Comparison of ENCODE assay signal across 8 cellular contexts in the genomic region with DNA sequence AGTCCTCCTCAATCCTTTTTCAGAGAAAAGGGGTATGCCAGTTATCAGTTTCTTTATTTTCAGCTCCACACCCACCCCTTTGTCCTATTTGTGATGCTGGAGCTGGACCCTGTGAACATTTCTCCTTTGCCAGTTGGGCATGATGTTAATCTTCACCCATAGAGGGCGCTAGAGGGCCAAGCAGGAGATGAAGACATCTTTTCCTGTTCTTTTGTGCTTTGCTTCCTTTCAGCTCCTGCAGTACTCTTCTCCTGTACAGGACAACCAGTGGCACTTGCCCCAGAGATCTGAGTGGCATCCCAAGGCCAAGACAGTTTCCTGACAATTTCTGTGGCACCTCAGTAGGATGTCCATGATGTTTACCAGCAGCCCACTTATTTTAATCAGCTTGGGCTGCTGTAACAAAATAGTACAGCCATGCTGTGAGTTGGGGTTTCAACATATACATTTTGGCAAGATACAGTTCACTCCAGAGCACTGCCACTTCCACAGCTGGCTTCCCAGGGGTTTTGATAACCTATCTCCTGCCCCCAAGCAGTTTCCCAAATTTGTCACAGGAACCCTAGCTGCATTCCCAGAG. TPM values are rescaled to one million over a fixed set of nuclear protein-coding genes. Genes with fewer than 3 reads are reported as not detected.
A peak's percentile ranks its signal among the peaks of the same experiment; 100 is the strongest.
DNase-seq lines count a peak whose midpoint lies in the region; TF ChIP-seq lines count a peak whose summit lies in the region.

No MANE protein-coding gene starts in this region.

- H3K4me1 ChIP-seq in sigmoid colon = no peaks in the 10 kb centered on the region

- peak; percentile 80 for TF ChIP-seq CTCF in GM12874 (IDR thresholded peaks at IDR 0.05; ENCODE audit: insufficient read depth, low read depth, low read length)
- TF ChIP-seq CTCF in coronary artery (IDR thresholded peaks at IDR 0.05) = peak; percentile 34
- TF ChIP-seq CTCF in sigmoid colon (IDR thresholded peaks at IDR 0.05) = peak in 2 of 4 experiments; percentile 8 to 43

- 0 to 2% methylated on average over 1 of the region's 1 CpG for WGBS in sigmoid colon, 2 donors

- no peaks in the 10 kb centered on the region for H3K27me3 ChIP-seq in sigmoid colon

- no peak for TF ChIP-seq EP300 in sigmoid colon (IDR thresholded peaks at IDR 0.05)

- H3K36me3 ChIP-seq in sigmoid colon = no peaks in the 10 kb centered on the region

- no peaks in the 10 kb centered on the region for H3K9me3 ChIP-seq in sigmoid colon

- DNase-seq in AG08395 (ENCODE audit: low spot score) (peak; percentile 74), NCI-H2196 (lab: John Stamatoyannopoulos, UW; ENCODE audit: unreplicated experiment) (peak; percentile 56), coronary artery (ENCODE audit: low spot score) (no peak), mucosa of gallbladder (ENCODE audit: low spot score) (peak; percentile 66), stromal cell of bone marrow (ENCODE audit: low read depth) (peak; percentile 27), sigmoid colon (no peak)
- DNase-seq in activated CD4-positive, CD25-positive, alpha-beta regulatory T cell treated with anti-CD3 and anti-CD28 coated beads, Interleukin-2, amount 50 U/mL, for 16 hours (ENCODE audit: low read depth, low spot score) = peak; percentile 39

- H3K27ac ChIP-seq in coronary artery (no peak overlapping the region), sigmoid colon (no peak overlapping the region)

- TF ChIP-seq POLR2A in sigmoid colon (IDR thresholded peaks at IDR 0.05) = no peak

- intact Hi-C loops in sigmoid colon (cut with DNase I) = no loop called here

- no peak overlapping the region for H3K4me3 ChIP-seq in coronary artery
- H3K4me3 ChIP-seq in sigmoid colon = no peak overlapping the region

RNA-seq across cellular contexts. Expression of gene SAA2, which starts 4.6 kb away (rescaled TPM):
- total RNA-seq in mucosa of gallbladder (20.3 TPM), sigmoid colon (10 to 100 TPM in 1 of 4 donors, under 1 TPM in 1, not detected in 2; 0.41 to 10.3 TPM)
- 10 to 100 TPM in 1 of 3 donors, 1 to 10 TPM in 1, not detected in 1; 7.8 to 69.2 TPM for polyA plus RNA-seq in sigmoid colon

RNA-seq across cellular contexts. Expression of gene SAA4, which starts 7.3 kb away (rescaled TPM):
- total RNA-seq in mucosa of gallbladder (0.40 TPM), sigmoid colon (not detected)
- under 1 TPM in 1 of 3 donors, not detected in 2; 0.93 TPM for polyA plus RNA-seq in sigmoid colon

RNA-seq across cellular contexts. Expression of gene SAA1, which starts 22.2 kb away (rescaled TPM):
- total RNA-seq in mucosa of gallbladder = 19.3 TPM
- total RNA-seq in sigmoid colon = 10 to 100 TPM in 1 of 4 donors, 1 to 10 TPM in 2, not detected in 1; 1.6 to 68.8 (median 1.9) TPM
- polyA plus RNA-seq in sigmoid colon = 100 to 1,000 TPM in 1 of 3 donors, 10 to 100 TPM in 1, 1 to 10 TPM in 1; 5.5 to 250 (median 11.4) TPM

Comparison
In these comparisons a context has a peak if more than half of its experiments do, and no peak if none do; other contexts are left out.
1. DNase-seq: peak in AG08395 (single experiment), NCI-H2196 (single experiment), activated CD4-positive, CD25-positive, alpha-beta regulatory T cell treated with anti-CD3 and anti-CD28 coated beads, Interleukin-2, amount 50 U/mL, for 16 hours (single experiment), mucosa of gallbladder (single experiment) and stromal cell of bone marrow (single experiment); none in coronary artery (single experiment) and sigmoid colon (single experiment).